In genomic region chr14:77111021-77111420, GRCh38 we compare ENCODE assay signal across 11 cellular contexts. TPM values are rescaled to one million over a fixed set of nuclear protein-coding genes. Genes with fewer than 3 reads are reported as not detected.
DNase-seq lines count a peak whose midpoint lies in the region; ATAC-seq and TF ChIP-seq lines count a peak whose summit lies in the region.
"Had no signal": no experiment of that assay in that cellular context is flagged by ENCODE, and none has a peak within 500 bp of the region (broad histone marks: within the 10 kb centered on the region; RNA-seq: fewer than 3 reads in every experiment).

No MANE protein-coding gene starts in this region.

- peaks cover 50% of the 10 kb centered on the region for H3K4me1 ChIP-seq in vagina

- intact Hi-C loops in left ventricle myocardium superior (cut with micrococcal nuclease) (no loop called here), vagina (cut with DNase I) (no loop called here)

- no peak for TF ChIP-seq CTCF in vagina (IDR thresholded peaks at IDR 0.05)

- DNase-seq in SIG-M5 treated with dmso at 0.1 percent for 504 hours (lab: John Stamatoyannopoulos, UW; ENCODE audit: unreplicated experiment) = peak; percentile 45
- no peak for DNase-seq in SIG-M5 (lab: John Stamatoyannopoulos, UW)
- DNase-seq in left ventricle myocardium superior = no peak
- DNase-seq in occipital lobe (lab: John Stamatoyannopoulos, UW) = peak; percentile 62
- no peak for DNase-seq in vagina (ENCODE audit: extremely low spot score in 2 of 2)
- no peak for DNase-seq in activated gamma-delta T cell (lab: John Stamatoyannopoulos, UW)
- DNase-seq in NCI-H2081 (lab: John Stamatoyannopoulos, UW) = no peak
- DNase-seq: NCI-H524 treated with DMSO at 0.1 percent for 48 hours had no signal

- no peak for TF ChIP-seq POLR2A in vagina (IDR thresholded peaks at IDR 0.05)

- peak overlapping the region; percentile 81 for H3K27ac ChIP-seq in vagina

- H3K9me3 ChIP-seq in vagina = no peaks in the 10 kb centered on the region

- peak; percentile 10 for ATAC-seq in left ventricle myocardium superior
- no peak for ATAC-seq in GM18868 (IDR thresholded peaks at IDR 0.05; ENCODE audit: unreplicated experiment)
- ATAC-seq: stimulated activated effector memory CD8-positive, alpha-beta T cell treated with anti-CD3 and anti-CD28 coated beads, Interleukin-12 subunit alpha, Interleukin-12 subunit beta, amount 100 ng/mL, for 72 hours had no signal

- no peak overlapping the region for H3K4me3 ChIP-seq in vagina

- peaks cover 0 to 37% of the 10 kb centered on the region in 2 donors for H3K36me3 ChIP-seq in vagina

- H3K27me3 ChIP-seq in vagina = no peaks in the 10 kb centered on the region

RNA-seq across cellular contexts. Expression of gene CIPC, which starts 13.0 kb away (rescaled TPM):
- total RNA-seq in left ventricle myocardium superior (89.7 TPM), occipital lobe (44.5 TPM), vagina (43.2 TPM)

RNA-seq across cellular contexts. Expression of gene ZDHHC22, which starts 30.6 kb away (rescaled TPM):
- total RNA-seq in left ventricle myocardium superior (not detected), occipital lobe (12.0 TPM), vagina (not detected)
- total RNA-seq: A172 had no signal

Comparison
In these comparisons a context has a peak if more than half of its experiments do, and no peak if none do; other contexts are left out.
1. DNase-seq: peak in SIG-M5 treated with dmso at 0.1 percent for 504 hours (single experiment) and occipital lobe (single experiment); none in SIG-M5 (single experiment), left ventricle myocardium superior (single experiment), vagina (0 of 2), activated gamma-delta T cell (single experiment) and NCI-H2081 (0 of 2).
2. RNA of gene ZDHHC22, which starts 30.6 kb away (total RNA-seq): 12.0 TPM in occipital lobe (single experiment); not detected in left ventricle myocardium superior (single experiment) and not detected in vagina (single experiment); every median in the first group is over 10 times any median in the second.